In the genomic region with DNA sequence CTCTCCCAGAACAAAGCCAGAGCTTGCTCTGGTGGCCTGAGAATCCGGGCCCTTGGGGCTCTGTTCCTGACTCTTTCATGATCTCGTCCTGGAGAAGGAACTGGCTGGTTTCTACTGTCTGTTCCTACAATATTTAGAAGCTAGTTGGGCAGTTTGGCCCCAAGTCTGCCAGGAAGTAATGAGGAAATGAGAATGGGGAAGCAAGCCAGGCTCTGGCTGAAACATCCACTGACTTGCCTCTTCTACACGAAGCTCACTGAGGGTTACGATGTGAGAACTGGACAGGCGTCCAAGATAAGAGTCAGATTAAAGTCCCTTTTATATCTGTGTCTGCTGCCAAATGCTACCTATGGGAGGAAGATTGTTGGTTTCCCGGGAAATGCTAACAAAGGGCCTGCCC, we compare ENCODE assay signal across 1 cellular context.
TF ChIP-seq lines count a peak whose summit lies in the region.

No MANE protein-coding gene starts in this region.

TF ChIP-seq in WTC11, 78 proteins besides CTCF, POLR2A, EP300 and RAD21 (continued from another document):
- no peak for TF ChIP-seq ZNF281 (CRISPR knock-in tag; IDR thresholded peaks at IDR 0.05)
